Comparison of ENCODE assay signal across 8 cellular contexts in the genomic region with DNA sequence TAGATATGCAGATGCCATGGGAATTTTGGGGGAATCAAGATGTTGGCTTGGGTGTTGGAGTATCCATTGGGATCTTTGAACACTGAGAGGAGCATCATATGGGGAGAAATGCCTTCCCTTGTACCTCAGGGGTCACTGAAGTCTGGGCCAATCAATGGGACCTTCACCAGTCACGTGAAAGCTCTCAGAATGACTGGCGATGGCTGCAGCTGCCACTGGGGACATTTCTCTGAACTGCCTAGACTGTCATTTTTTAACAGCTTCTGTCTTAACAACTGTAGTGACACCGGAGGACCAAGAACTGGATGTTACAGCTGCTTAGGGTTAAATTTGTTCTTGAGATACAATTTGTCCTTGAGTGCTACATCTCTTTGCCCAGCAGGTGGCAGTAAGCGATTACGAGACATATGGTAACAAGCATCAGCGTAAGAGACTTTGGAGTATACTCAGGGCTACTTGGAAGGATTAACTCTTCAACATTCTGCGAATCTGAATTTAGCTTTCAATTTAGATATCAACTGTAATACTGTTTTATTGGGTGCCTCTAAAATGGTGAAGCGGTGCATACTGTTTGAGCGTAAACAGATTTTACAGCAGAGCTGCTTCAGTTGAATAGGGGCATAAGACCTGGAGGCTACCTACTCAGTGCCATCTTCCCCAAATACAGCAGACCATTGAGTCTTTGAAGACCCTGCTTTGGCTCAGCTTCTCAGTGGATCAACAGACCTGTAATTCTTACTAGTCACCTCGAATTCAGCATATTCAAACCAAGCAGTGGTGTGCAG. TPM values are rescaled to one million over a fixed set of nuclear protein-coding genes. Genes with fewer than 3 reads are reported as not detected.
A peak's percentile ranks its signal among the peaks of the same experiment; 100 is the strongest.
DNase-seq lines count a peak whose midpoint lies in the region; ATAC-seq, FAIRE-seq and TF ChIP-seq lines count a peak whose summit lies in the region.

No MANE protein-coding gene starts in this region.

- H3K9me3 ChIP-seq in OCI-LY7 (ENCODE audit: low read length) (peaks cover 9% of the 10 kb centered on the region), osteoblast (ENCODE audit: low read depth, low read length) (no peaks in the 10 kb centered on the region), upper lobe of right lung (no peaks in the 10 kb centered on the region)

- H3K4me3 ChIP-seq in OCI-LY7 (ENCODE audit: low read depth, low read length, poor library complexity, severe bottlenecking) (no peak overlapping the region), osteoblast (ENCODE audit: insufficient read depth, low read length) (peak overlapping the region; percentile 61), upper lobe of right lung (no peak overlapping the region)

- BruUV-seq in OCI-LY7 (replicated peaks; lab: Mats Ljungman, UMichigan) = no TSS peak

- DNase-seq in D721Med (ENCODE audit: insufficient read length, low spot score) (no peak), OCI-LY7 (ENCODE audit: low spot score) (peak; percentile 79), foreskin keratinocyte (peak in 1 of 2 donors; percentile 63), osteoblast (ENCODE audit: insufficient read length, low spot score, missing footprints) (no peak), upper lobe of right lung (no peak)
- DNase-seq in activated T-helper 9 cell treated with anti-CD3 and anti-CD28 coated beads, Interleukin-2, amount 50 U/mL, for 16 hours (ENCODE audit: low read depth) = peak; percentile 11

- H3K9me2 ChIP-seq in OCI-LY7 (ENCODE audit: insufficient read depth, low read length) = no peaks in the 10 kb centered on the region

- H3K79me2 ChIP-seq in OCI-LY7 (ENCODE audit: insufficient read depth, low read depth, low read length) = no peaks in the 10 kb centered on the region
- no peaks in the 10 kb centered on the region for H3K79me2 ChIP-seq in osteoblast (ENCODE audit: insufficient read depth, low read length)

- H3K4me2 ChIP-seq in OCI-LY7 (ENCODE audit: low read length) (no peak overlapping the region), osteoblast (ENCODE audit: insufficient read depth, low read length) (peak overlapping the region; percentile 82)

- H4K20me1 ChIP-seq in OCI-LY7 (ENCODE audit: insufficient read depth, low read length) (no peaks in the 10 kb centered on the region), osteoblast (ENCODE audit: insufficient read depth, low read length) (no peaks in the 10 kb centered on the region)

- H3K4me1 ChIP-seq in OCI-LY7 (ENCODE audit: insufficient read depth, low read length, poor library complexity, severe bottlenecking) (peaks cover 25% of the 10 kb centered on the region), foreskin keratinocyte (no peaks in the 10 kb centered on the region), osteoblast (ENCODE audit: insufficient read depth, low read length) (peaks cover 25% of the 10 kb centered on the region), upper lobe of right lung (no peaks in the 10 kb centered on the region)

- POLR2A ChIA-PET in OCI-LY7 (lab: Charles Lee) = interaction anchor here (0.6 to 1.1 kb wide), 5 partner anchors 223 to 595 kb away, joined by 3 read pairs; no protein-coding TSS in a partner anchor

- H3K27ac ChIP-seq in OCI-LY7 (ENCODE audit: low read depth, low read length, poor library complexity, severe bottlenecking) = no peak overlapping the region
- H3K27ac ChIP-seq in foreskin keratinocyte = no peak overlapping the region
- no peak overlapping the region for H3K27ac ChIP-seq in osteoblast (ENCODE audit: low read depth, low read length)
- no peak overlapping the region for H3K27ac ChIP-seq in upper lobe of right lung

- H2AFZ ChIP-seq in OCI-LY7 (ENCODE audit: low read length) (peak overlapping the region; percentile 75), osteoblast (ENCODE audit: low read length) (peak overlapping the region; percentile 92)

- TF ChIP-seq CTCF in D721Med (IDR thresholded peaks at IDR 0.05; ENCODE audit: insufficient read depth, missing control alignments) (peak; percentile 87), OCI-LY7 (conservative IDR thresholded peaks at IDR 0.05; ENCODE audit: low read length) (peak; percentile 95), foreskin keratinocyte (conservative IDR thresholded peaks at IDR 0.05) (peak; percentile 90), osteoblast (IDR thresholded peaks at IDR 0.05; ENCODE audit: extremely low read depth, low read depth, low read length) (peak; percentile 91), upper lobe of right lung (IDR thresholded peaks at IDR 0.05) (peak; percentile 89)

- CTCF ChIA-PET in OCI-LY7 (lab: Charles Lee; ENCODE audit: unreplicated experiment) = interaction anchor here (0.6 to 1.8 kb wide), 5 partner anchors 8 to 393 kb away, joined by 3 to 7 read pairs (median 3); no protein-coding TSS in a partner anchor

- intact Hi-C loops in OCI-LY7 (cut with micrococcal nuclease; ENCODE audit: unreplicated experiment) = loop anchor here (5.0 to 10.0 kb wide), 4 partner anchors 567 to 900 kb away; partner anchors contain the start of genes RPS12 and STX7
- intact Hi-C loops in upper lobe of right lung (cut with DNase I) = no loop called here

- no peak for FAIRE-seq in D721Med (lab: Jason Lieb, UNC)

- H3K36me3 ChIP-seq in OCI-LY7 (ENCODE audit: insufficient read depth, low read length) (peaks cover 4% of the 10 kb centered on the region; the same call in 1 of the 2 replicates), osteoblast (ENCODE audit: insufficient read depth, low read length) (no peaks in the 10 kb centered on the region), upper lobe of right lung (no peaks in the 10 kb centered on the region)

- ATAC-seq in GM19397 (IDR thresholded peaks at IDR 0.05; ENCODE audit: unreplicated experiment) = peak; percentile 82
- peak; percentile 77 for ATAC-seq in HG03521 (IDR thresholded peaks at IDR 0.05; ENCODE audit: unreplicated experiment)
- ATAC-seq in foreskin keratinocyte = peak; percentile 81
- ATAC-seq in upper lobe of right lung = peak; percentile 91

- H3K27me3 ChIP-seq in foreskin keratinocyte (peaks cover 6% of the 10 kb centered on the region), osteoblast (ENCODE audit: insufficient read depth, low read length) (peaks cover 2% of the 10 kb centered on the region), upper lobe of right lung (peaks cover 3% of the 10 kb centered on the region)

RNA-seq across cellular contexts. Expression of gene CCN2, which starts 36.0 kb away (rescaled TPM):
- not detected in 2 replicates for total RNA-seq in OCI-LY7 (2014; rRNA removed; shearing (Covaris generic))
- total RNA-seq in OCI-LY7 (2022) = 0.36 TPM in 1 of 2 replicates, not detected in the other
- 57.2 and 61.1 TPM in 2 replicates for total RNA-seq in foreskin keratinocyte
- polyA plus RNA-seq in foreskin keratinocyte = 46.4 and 53.1 TPM in 2 replicates
- total RNA-seq in osteoblast = 221 and 272 TPM in 2 replicates
- total RNA-seq in upper lobe of right lung = 229 TPM

Comparison
In these comparisons a context has a peak if more than half of its experiments do, and no peak if none do; other contexts are left out.
1. DNase-seq: peak in OCI-LY7 (single experiment) and activated T-helper 9 cell treated with anti-CD3 and anti-CD28 coated beads, Interleukin-2, amount 50 U/mL, for 16 hours (single experiment); none in D721Med (single experiment), osteoblast (single experiment) and upper lobe of right lung (single experiment).
2. RNA of gene CCN2, which starts 36.0 kb away (total RNA-seq): 229 TPM in upper lobe of right lung (single experiment), 221 to 272 TPM in osteoblast and 57.2 to 61.1 TPM in foreskin keratinocyte; 0.36 TPM in OCI-LY7; every median in the first group is over 10 times any median in the second.
3. Peak in every context shown above with its lines, with median percentiles within 50 percentile points of each other: CTCF ChIP-seq and ATAC-seq.